In genomic region chr20:18567739-18568091, GRCh38 we compare ENCODE assay signal across 8 cellular contexts. TPM values are rescaled to one million over a fixed set of nuclear protein-coding genes. Genes with fewer than 3 reads are reported as not detected.
DNase-seq lines count a peak whose midpoint lies in the region.

No MANE protein-coding gene starts in this region.

- no peaks in the 10 kb centered on the region for H3K27me3 ChIP-seq in endocrine pancreas (ENCODE audit: control insufficient read depth, insufficient read depth, low read length)
- no peaks in the 10 kb centered on the region for H3K27me3 ChIP-seq in neuron (ENCODE audit: insufficient read depth, low read length)

- peak overlapping the region; percentile 98 for H3K9ac ChIP-seq in endocrine pancreas (ENCODE audit: control insufficient read depth, insufficient read depth, low read length)

- H3K4me1 Mint-ChIP-seq in activated naive CD4-positive, alpha-beta T cell treated with anti-CD3 and anti-CD28 coated beads for 36 hours (ENCODE audit: low read depth) = peaks cover 22% of the 10 kb centered on the region

- CTCF ChIA-PET in activated naive CD4-positive, alpha-beta T cell treated with anti-CD3 and anti-CD28 coated beads for 36 hours (lab: Charles Lee) = no interaction called here

- H3K4me1 ChIP-seq in endocrine pancreas (ENCODE audit: control insufficient read depth, insufficient read depth, low read length) (no peaks in the 10 kb centered on the region), neuron (ENCODE audit: insufficient read depth, low read length) (peaks cover 5% of the 10 kb centered on the region)

- H3K4me3 Mint-ChIP-seq in activated naive CD4-positive, alpha-beta T cell treated with anti-CD3 and anti-CD28 coated beads for 36 hours = peak overlapping the region; percentile 94

- H3K36me3 ChIP-seq in endocrine pancreas (ENCODE audit: control insufficient read depth, insufficient read depth, low read length) (no peaks in the 10 kb centered on the region), neuron (ENCODE audit: insufficient read depth, low read length) (peaks cover 20% of the 10 kb centered on the region)

- H3K9me3 Mint-ChIP-seq in activated naive CD4-positive, alpha-beta T cell treated with anti-CD3 and anti-CD28 coated beads for 36 hours = peaks cover 3% of the 10 kb centered on the region

- intact Hi-C loops in activated naive CD4-positive, alpha-beta T cell treated with anti-CD3 and anti-CD28 coated beads for 36 hours (cut with micrococcal nuclease) = loop anchor here (1.0 to 10.0 kb wide), 12 partner anchors 20 to 1487 kb away; partner anchors contain the start of genes CFAP61, CRNKL1, DZANK1 and KAT14

- H3K36me3 Mint-ChIP-seq in activated naive CD4-positive, alpha-beta T cell treated with anti-CD3 and anti-CD28 coated beads for 36 hours (ENCODE audit: low read depth) = peaks cover 29% of the 10 kb centered on the region

- DNase-seq in activated naive CD4-positive, alpha-beta T cell treated with anti-CD3 and anti-CD28 coated beads for 36 hours = no peak
- DNase-seq in activated naive CD4-positive, alpha-beta T cell treated with anti-CD3 and anti-CD28 coated beads, Interleukin-2, amount 50 U/mL, for 16 hours = no peak
- DNase-seq in NCI-H69 (lab: John Stamatoyannopoulos, UW) (peak; percentile 45), retina (no peak), NCI-H1417 treated with DMSO at 0.1 percent for 48 hours (lab: John Stamatoyannopoulos, UW) (no peak)
- no peak for DNase-seq in stimulated activated CD4-positive, alpha-beta T cell treated with anti-CD3 and anti-CD28 coated beads, Interleukin-2, amount 100 ng/mL, for 24 hours

- H3K9me3 ChIP-seq in endocrine pancreas (ENCODE audit: control insufficient read depth, low read length) (no peaks in the 10 kb centered on the region), neuron (ENCODE audit: low read length) (no peaks in the 10 kb centered on the region)

- no peaks in the 10 kb centered on the region for H3K27me3 Mint-ChIP-seq in activated naive CD4-positive, alpha-beta T cell treated with anti-CD3 and anti-CD28 coated beads for 36 hours (ENCODE audit: low read depth)

- peak overlapping the region; percentile 95 for H3K27ac Mint-ChIP-seq in activated naive CD4-positive, alpha-beta T cell treated with anti-CD3 and anti-CD28 coated beads for 36 hours

- H3K4me3 ChIP-seq in endocrine pancreas (ENCODE audit: control insufficient read depth, insufficient read depth, low read length) (peak overlapping the region; percentile 94), neuron (ENCODE audit: low read length) (peak overlapping the region; percentile 90)

- H2AFZ ChIP-seq in neuron (ENCODE audit: low read depth, low read length) = peak overlapping the region; percentile 73

RNA-seq across cellular contexts. Expression of gene SMIM26, which starts 0.5 kb away (rescaled TPM):
- total RNA-seq in activated naive CD4-positive, alpha-beta T cell treated with anti-CD3 and anti-CD28 coated beads for 36 hours = 10 to 100 TPM; 57.3 to 60.0 TPM

RNA-seq across cellular contexts. Expression of gene DTD1, which starts 20.1 kb away (rescaled TPM):
- 10 to 100 TPM; 46.4 to 47.1 TPM for total RNA-seq in activated naive CD4-positive, alpha-beta T cell treated with anti-CD3 and anti-CD28 coated beads for 36 hours

RNA-seq across cellular contexts. Expression of gene SEC23B, which starts 60.0 kb away (rescaled TPM):
- 10 to 100 TPM; 66.9 to 69.2 TPM for total RNA-seq in activated naive CD4-positive, alpha-beta T cell treated with anti-CD3 and anti-CD28 coated beads for 36 hours
